Comparison of ENCODE assay signal across 16 cellular contexts in the genomic region with DNA sequence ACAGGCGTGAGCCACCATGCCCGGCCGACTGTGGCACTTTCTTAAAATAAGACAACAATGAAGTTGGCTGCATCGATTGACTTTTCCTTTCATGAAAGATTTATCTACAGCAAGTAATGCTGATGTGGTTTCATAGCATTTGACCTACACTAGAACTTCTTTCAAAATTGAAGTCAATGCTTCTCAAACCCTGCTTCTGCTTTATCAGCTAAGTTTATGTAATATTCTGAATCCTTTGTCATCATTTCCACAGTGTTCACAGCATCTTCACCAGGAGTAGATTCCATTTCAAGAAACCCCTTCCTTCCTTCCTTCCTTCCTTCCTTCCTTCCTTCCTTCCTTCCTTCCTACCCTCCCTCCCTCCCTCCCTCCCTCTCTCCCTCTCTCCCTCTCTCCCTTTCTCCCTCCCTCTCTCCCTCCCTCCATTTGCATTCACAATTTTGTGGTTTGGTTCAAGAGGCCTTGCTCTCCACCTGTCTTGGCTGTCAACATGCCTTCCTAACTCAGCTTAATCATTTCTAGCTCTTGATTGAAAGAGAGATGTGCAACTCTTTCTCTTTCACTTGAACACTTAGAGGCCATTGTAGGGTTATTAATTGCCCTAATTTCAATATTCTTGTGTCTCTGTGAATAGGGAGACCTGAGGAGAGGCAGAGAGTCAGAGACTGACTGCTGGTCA. TPM values are rescaled to one million over a fixed set of nuclear protein-coding genes. Genes with fewer than 3 reads are reported as not detected.
DNase-seq lines count a peak whose midpoint lies in the region; ATAC-seq and TF ChIP-seq lines count a peak whose summit lies in the region.
"Had no signal": no experiment of that assay in that cellular context is flagged by ENCODE, and none has a peak within 500 bp of the region (broad histone marks: within the 10 kb centered on the region; RNA-seq: fewer than 3 reads in every experiment).

No MANE protein-coding gene starts in this region.

- TF ChIP-seq CTCF in OCI-LY1 (IDR thresholded peaks at IDR 0.05; ENCODE audit: low read length): no peak
- TF ChIP-seq CTCF in mucosa of descending colon (IDR thresholded peaks at IDR 0.05): no peak
- no peak for TF ChIP-seq CTCF in H9 (conservative IDR thresholded peaks at IDR 0.05)

- no peak overlapping the region for H2BK12ac ChIP-seq in H9 (ENCODE audit: insufficient read length, low read depth, low read length)

- H3K4me2 ChIP-seq in OCI-LY1 (ENCODE audit: low read length) (no peak overlapping the region), H9 (ENCODE audit: insufficient read depth, insufficient read length, low read length) (no peak overlapping the region)
- H3K4me2 ChIP-seq: hepatocyte had no signal

- H3K36me3 ChIP-seq in OCI-LY1 (ENCODE audit: insufficient read depth, low read length) (no peaks in the 10 kb centered on the region), mucosa of descending colon (ENCODE audit: low read depth) (no peaks in the 10 kb centered on the region)
- H3K36me3 ChIP-seq: brain microvascular endothelial cell had no signal

- no peak overlapping the region for H3K18ac ChIP-seq in H9 (ENCODE audit: insufficient read length, low read depth, low read length)

- H3K56ac ChIP-seq in H9 (ENCODE audit: insufficient read length, low read depth, low read length): no peak overlapping the region

- no peak overlapping the region for H2AK5ac ChIP-seq in H9 (ENCODE audit: insufficient read length, low read length)

- no CpG with 5 or more reads among the region's 4 CpGs for WGBS in H9 (ENCODE audit: extremely low coverage, insufficient read length, low lambda C conversion rate)

- H2BK20ac ChIP-seq in H9 (ENCODE audit: low read depth, low read length, poor library complexity, severe bottlenecking): no peak overlapping the region

- no peaks in the 10 kb centered on the region for H3F3A ChIP-seq in OCI-LY1 (ENCODE audit: insufficient read depth, low read length)

- no peak overlapping the region for H4K91ac ChIP-seq in H9 (ENCODE audit: insufficient read length, low read depth, low read length)

- H3K27me3 Mint-ChIP-seq in H9 (ENCODE audit: low read depth): no peaks in the 10 kb centered on the region
- H3K27me3 Mint-ChIP-seq in stimulated activated naive B cell treated with anti-CD40 and anti-IgM and Interleukin-4, amounts not matched to agents 10 μg/mL and 1 μg/mL and 100 μg/mL, for 72 hours: no peaks in the 10 kb centered on the region
- H3K27me3 Mint-ChIP-seq: activated naive CD4-positive, alpha-beta T cell treated with anti-CD3 and anti-CD28 coated beads, Interleukin-2, amount 50 U/mL, for 24 hours had no signal

- H2BK15ac ChIP-seq in H9 (ENCODE audit: low read depth, low read length): no peak overlapping the region

- H3K9me2 ChIP-seq in OCI-LY1 (ENCODE audit: low read depth, low read length): no peaks in the 10 kb centered on the region

- H3K4me3 ChIP-seq in OCI-LY1 (ENCODE audit: low read depth, low read length, poor library complexity, severe bottlenecking) (no peak overlapping the region), mucosa of descending colon (no peak overlapping the region)
- H3K4me3 ChIP-seq: hepatocyte had no signal

- ATAC-seq in GM18508 (IDR thresholded peaks at IDR 0.05; ENCODE audit: insufficient read depth, unreplicated experiment) (peak; percentile 86), GM19395 (IDR thresholded peaks at IDR 0.05; ENCODE audit: unreplicated experiment) (peak; percentile 77), HG02852 (IDR thresholded peaks at IDR 0.05; ENCODE audit: unreplicated experiment) (peak; percentile 48), mucosa of descending colon (no peak)
- ATAC-seq in stimulated activated naive B cell treated with anti-CD40 and anti-IgM and Interleukin-4, amounts not matched to agents 10 μg/mL and 1 μg/mL and 100 μg/mL, for 72 hours (replicated peaks): no peak

- peak overlapping the region; percentile 46 for H3K27ac ChIP-seq in OCI-LY1 (ENCODE audit: low read depth, low read length, poor library complexity, severe bottlenecking)
- no peak overlapping the region for H3K27ac ChIP-seq in H9 (ENCODE audit: insufficient read length, low read depth, low read length)
- H3K27ac ChIP-seq: brain microvascular endothelial cell, hepatocyte had no signal

- H3K79me1 ChIP-seq in H9 (ENCODE audit: insufficient read depth, low read depth, low read length, poor library complexity, severe bottlenecking): no peaks in the 10 kb centered on the region

- H3K23me2 ChIP-seq in H9 (ENCODE audit: insufficient read length, low read depth, low read length, poor library complexity, severe bottlenecking): no peaks in the 10 kb centered on the region

- H2BK5ac ChIP-seq in H9 (ENCODE audit: insufficient read length, low read length): no peak overlapping the region

- H3K9me3 ChIP-seq in OCI-LY1 (ENCODE audit: low read length) (no peaks in the 10 kb centered on the region), mucosa of descending colon (no peaks in the 10 kb centered on the region), H9 (ENCODE audit: control insufficient read depth, low read depth, low read length) (no peaks in the 10 kb centered on the region)

- H2AFZ ChIP-seq in OCI-LY1 (ENCODE audit: low read length) (no peak overlapping the region), H9 (ENCODE audit: low read length) (no peak overlapping the region)
- H2AFZ ChIP-seq: hepatocyte had no signal

- no peak overlapping the region for H4K5ac ChIP-seq in H9 (ENCODE audit: insufficient read length, low read depth, low read length)

- no peak overlapping the region for H3K23ac ChIP-seq in H9 (ENCODE audit: insufficient read length, low read depth, low read length)

- H4K20me1 ChIP-seq in OCI-LY1 (ENCODE audit: insufficient read depth, low read length) (no peaks in the 10 kb centered on the region), H9 (ENCODE audit: control insufficient read depth, insufficient read depth, insufficient read length) (no peaks in the 10 kb centered on the region)

- H3K9me3 Mint-ChIP-seq in H9: no peaks in the 10 kb centered on the region
- peaks cover 7 to 11% of the 10 kb centered on the region in 2 donors for H3K9me3 Mint-ChIP-seq in stimulated activated naive B cell treated with anti-CD40 and anti-IgM and Interleukin-4, amounts not matched to agents 10 μg/mL and 1 μg/mL and 100 μg/mL, for 72 hours
- H3K9me3 Mint-ChIP-seq: activated naive CD4-positive, alpha-beta T cell treated with anti-CD3 and anti-CD28 coated beads, Interleukin-2, amount 50 U/mL, for 24 hours had no signal

- H3K4me1 Mint-ChIP-seq in H9: peaks cover 5 to 11% of the 10 kb centered on the region in 2 experiments
- H3K4me1 Mint-ChIP-seq in stimulated activated naive B cell treated with anti-CD40 and anti-IgM and Interleukin-4, amounts not matched to agents 10 μg/mL and 1 μg/mL and 100 μg/mL, for 72 hours: peaks cover 32 to 70% of the 10 kb centered on the region in 2 donors
- H3K4me1 Mint-ChIP-seq: activated naive CD4-positive, alpha-beta T cell treated with anti-CD3 and anti-CD28 coated beads, Interleukin-2, amount 50 U/mL, for 24 hours had no signal

- no peak overlapping the region for H3K14ac ChIP-seq in H9 (ENCODE audit: insufficient read depth, low read length)

- H3K9ac ChIP-seq in OCI-LY1 (ENCODE audit: low read length): no peak overlapping the region
- H3K9ac ChIP-seq in H9 (ENCODE audit: extremely low read depth, insufficient read length, low read length): no peak overlapping the region

- H3K4ac ChIP-seq in H9 (ENCODE audit: low read depth, low read length): no peak overlapping the region

- H3K79me2 ChIP-seq in OCI-LY1 (ENCODE audit: insufficient read depth, low read length): peaks cover 5% of the 10 kb centered on the region; the same call in 1 of the 2 replicates
- H3K79me2 ChIP-seq in H9 (ENCODE audit: insufficient read depth, low read length): no peaks in the 10 kb centered on the region
- H3K79me2 ChIP-seq: hepatocyte had no signal

- H4K8ac ChIP-seq in H9 (replicated peaks; ENCODE audit: insufficient read length, low read depth, low read length): no peak overlapping the region

- H3K27ac Mint-ChIP-seq in H9: no peak overlapping the region; a peak in 1 of 7 replicates
- no peak overlapping the region for H3K27ac Mint-ChIP-seq in stimulated activated naive B cell treated with anti-CD40 and anti-IgM and Interleukin-4, amounts not matched to agents 10 μg/mL and 1 μg/mL and 100 μg/mL, for 72 hours
- H3K27ac Mint-ChIP-seq: activated naive CD4-positive, alpha-beta T cell treated with anti-CD3 and anti-CD28 coated beads, Interleukin-2, amount 50 U/mL, for 24 hours had no signal

- H3K4me1 ChIP-seq in OCI-LY1 (ENCODE audit: insufficient read depth, low read length, severe bottlenecking) (peaks cover 51% of the 10 kb centered on the region), mucosa of descending colon (ENCODE audit: low read depth) (no peaks in the 10 kb centered on the region), H9 (ENCODE audit: insufficient read depth, low read length) (peaks cover 3% of the 10 kb centered on the region; the same call in 1 of the 2 replicates)

- intact Hi-C loops in mucosa of descending colon (cut with DNase I, micrococcal nuclease): no loop called here

- H2BK120ac ChIP-seq in H9 (ENCODE audit: low read depth, low read length, poor library complexity, severe bottlenecking): no peak overlapping the region

- DNase-seq in mucosa of descending colon: no peak
- no peak for DNase-seq in H9
- no peak for DNase-seq in NK-92 treated with Interleukin-12 subunit alpha and Interleukin-12 subunit beta, amount 100 ng/mL, for 24 hours (lab: John Stamatoyannopoulos, UW)
- DNase-seq in stimulated activated naive B cell treated with anti-CD40 and anti-IgM and Interleukin-4, amounts not matched to agents 10 μg/mL and 1 μg/mL and 100 μg/mL, for 72 hours: no peak
- DNase-seq: brain microvascular endothelial cell; NCI-H345; OCI-M1; posterior cingulate gyrus; stimulated activated CD4-positive, alpha-beta T cell treated with anti-CD3 and anti-CD28 coated beads, Interleukin-12 subunit alpha, Interleukin-12 subunit beta, amount 100 ng/mL, for 4 hours; substantia nigra had no signal

- H3K4me3 Mint-ChIP-seq in H9: no peak overlapping the region
- no peak overlapping the region for H3K4me3 Mint-ChIP-seq in stimulated activated naive B cell treated with anti-CD40 and anti-IgM and Interleukin-4, amounts not matched to agents 10 μg/mL and 1 μg/mL and 100 μg/mL, for 72 hours
- H3K4me3 Mint-ChIP-seq: activated naive CD4-positive, alpha-beta T cell treated with anti-CD3 and anti-CD28 coated beads, Interleukin-2, amount 50 U/mL, for 24 hours had no signal

- H3K27me3 ChIP-seq in OCI-LY1 (ENCODE audit: insufficient read depth, low read length): no peaks in the 10 kb centered on the region
- H3K27me3 ChIP-seq in H9 (ENCODE audit: insufficient read depth, low read length): no peaks in the 10 kb centered on the region
- H3K27me3 ChIP-seq: brain microvascular endothelial cell, hepatocyte had no signal

- no peak overlapping the region for H3T11ph ChIP-seq in H9 (ENCODE audit: low read length)

- no peaks in the 10 kb centered on the region for H3K36me3 Mint-ChIP-seq in H9 (ENCODE audit: insufficient read depth in 1 of 3, low read depth in 3 of 3)
- peaks cover 27 to 55% of the 10 kb centered on the region in 2 donors for H3K36me3 Mint-ChIP-seq in stimulated activated naive B cell treated with anti-CD40 and anti-IgM and Interleukin-4, amounts not matched to agents 10 μg/mL and 1 μg/mL and 100 μg/mL, for 72 hours
- H3K36me3 Mint-ChIP-seq: activated naive CD4-positive, alpha-beta T cell treated with anti-CD3 and anti-CD28 coated beads, Interleukin-2, amount 50 U/mL, for 24 hours had no signal

RNA-seq across cellular contexts. Expression of a gene that starts 52.1 kb away (rescaled TPM):
- total RNA-seq in mucosa of descending colon (10 to 100 TPM; 16.0 to 20.4 (median 17.5) TPM), H9 (2021) (6.9 and 7.7 TPM in 2 replicates)

Comparison
In these comparisons a context has a peak if more than half of its experiments do, and no peak if none do; other contexts are left out.
1. ATAC-seq: peak in GM18508 (single experiment), GM19395 (single experiment) and HG02852 (single experiment); none in mucosa of descending colon (single experiment) and stimulated activated naive B cell treated with anti-CD40 and anti-IgM and Interleukin-4, amounts not matched to agents 10 μg/mL and 1 μg/mL and 100 μg/mL, for 72 hours (0 of 2).